8 cellular contexts compared by ENCODE assay signal in genomic region chr14:35534130-35534883, GRCh38. TPM values are rescaled to one million over a fixed set of nuclear protein-coding genes. Genes with fewer than 3 reads are reported as not detected.
DNase-seq lines count a peak whose midpoint lies in the region; ATAC-seq, FAIRE-seq and TF ChIP-seq lines count a peak whose summit lies in the region.

Gene INSM2, plus strand, starts transcription at chr14:35534164. Its CDS starts 89 bp downstream, at chr14:35534253.

- no peak for TF ChIP-seq POLR2A in H54 (IDR thresholded peaks at IDR 0.05; ENCODE audit: low read depth, low read length)
- TF ChIP-seq POLR2A in GM12892 (IDR thresholded peaks at IDR 0.05; ENCODE audit: low read depth, low read length) = no peak

- CTCF ChIA-PET in activated B cell treated with CpG ODN at 0.5 μM for 24 hours (lab: Charles Lee) = no interaction called here

- H3K36me3 Mint-ChIP-seq in activated B cell treated with CpG ODN at 0.5 μM for 24 hours (ENCODE audit: low read depth) = peaks cover 5% of the 10 kb centered on the region

- H3K27me3 Mint-ChIP-seq in activated B cell treated with CpG ODN at 0.5 μM for 24 hours = peaks cover 36% of the 10 kb centered on the region

- POLR2A ChIA-PET in activated B cell treated with CpG ODN at 0.5 μM for 24 hours (lab: Charles Lee) = interaction anchor here (0.6 kb wide), 1 partner anchor 276 kb away, joined by 3 read pairs; no protein-coding TSS in a partner anchor

- H3K9me3 Mint-ChIP-seq in activated B cell treated with CpG ODN at 0.5 μM for 24 hours = no peaks in the 10 kb centered on the region

- H3K4me1 Mint-ChIP-seq in activated B cell treated with CpG ODN at 0.5 μM for 24 hours = peaks cover 16% of the 10 kb centered on the region

- H3K27ac Mint-ChIP-seq in activated B cell treated with CpG ODN at 0.5 μM for 24 hours = no peak within 1 kb of the TSS

- intact Hi-C loops in activated B cell treated with CpG ODN at 0.5 μM for 24 hours (cut with micrococcal nuclease) = loop anchor here (5.0 to 10.0 kb wide), 4 partner anchors 97 to 490 kb away; partner anchors contain the start of genes FAM177A1 and RALGAPA1

- ATAC-seq in GM18907 (IDR thresholded peaks at IDR 0.05; ENCODE audit: unreplicated experiment) = peak; percentile 28
- peak; percentile 21 for ATAC-seq in HG03439 (IDR thresholded peaks at IDR 0.05; ENCODE audit: unreplicated experiment)
- ATAC-seq in activated B cell treated with CpG ODN at 0.5 μM for 24 hours (ENCODE audit: low read depth) = no peak
- ATAC-seq in omental fat pad (ENCODE audit: low FRiP score) = peak; percentile 8

- H3K4me3 ChIP-seq in AG09309 (ENCODE audit: control insufficient read depth, low read depth, low read length) (peak within 1 kb of the TSS; percentile 58), fibroblast of mammary gland (ENCODE audit: control insufficient read depth, low read depth, low read length) (peak within 1 kb of the TSS; percentile 50)

- DNase-seq in AG09309 (ENCODE audit: low read depth) (no peak), activated B cell treated with CpG ODN at 0.5 μM for 24 hours (peak; percentile 15), fibroblast of mammary gland (ENCODE audit: low read depth) (no peak), omental fat pad (ENCODE audit: low spot score) (no peak), H54 (ENCODE audit: insufficient read length, low spot score) (no peak), GM12892 (ENCODE audit: insufficient read length) (no peak)

- peak within 1 kb of the TSS; percentile 81 for H3K4me3 Mint-ChIP-seq in activated B cell treated with CpG ODN at 0.5 μM for 24 hours

- FAIRE-seq in H54 (lab: Jason Lieb, UNC) (no peak), GM12892 (lab: Jason Lieb, UNC) (no peak)

- TF ChIP-seq CTCF in AG09309 (IDR thresholded peaks at IDR 0.05; ENCODE audit: control insufficient read depth, insufficient read depth, low read depth, low read length, missing control alignments) (peak; percentile 18), activated B cell treated with CpG ODN at 0.5 μM for 24 hours (IDR thresholded peaks at IDR 0.05) (no peak), fibroblast of mammary gland (conservative IDR thresholded peaks at IDR 0.05; ENCODE audit: control insufficient read depth, insufficient read depth, low read depth, low read length) (no peak), omental fat pad (IDR thresholded peaks at IDR 0.05) (no peak)

RNA-seq across cellular contexts. Expression of gene INSM2, which starts in this region (rescaled TPM):
- total RNA-seq in activated B cell treated with CpG ODN at 0.5 μM for 24 hours = not detected in 2 replicates
- total RNA-seq in omental fat pad = under 1 TPM in 2 of 4 donors, not detected in 2; 0.13 to 0.47 TPM
- polyA plus RNA-seq in GM12892 (2012; ENCODE audit: missing spikeins) = not detected

Comparison
In these comparisons a context has a peak if more than half of its experiments do, and no peak if none do; other contexts are left out.
1. Peak in DNase-seq in activated B cell treated with CpG ODN at 0.5 μM for 24 hours; RNA of the gene not detected or under 1 TPM.
2. Peak in ATAC-seq in omental fat pad; RNA of the gene not detected or under 1 TPM.